ENCODE assay signal across 13 cellular contexts in genomic region chr11:1888811-1889526, GRCh38. TPM values are rescaled to one million over a fixed set of nuclear protein-coding genes. Genes with fewer than 3 reads are reported as not detected.
A peak's percentile ranks its signal among the peaks of the same experiment; 100 is the strongest.
DNase-seq lines count a peak whose midpoint lies in the region; ATAC-seq and TF ChIP-seq lines count a peak whose summit lies in the region.
"Had no signal": no experiment of that assay in that cellular context is flagged by ENCODE, and none has a peak within 500 bp of the region (broad histone marks: within the 10 kb centered on the region; RNA-seq: fewer than 3 reads in every experiment).

No MANE protein-coding gene starts in this region.

- H3K79me2 ChIP-seq in DND-41 (ENCODE audit: insufficient read depth, low read length), result peaks cover 7% of the 10 kb centered on the region; the same call in 1 of the 2 replicates

- peak; percentile 96 for ATAC-seq in DND-41 (ENCODE audit: insufficient read depth, low read depth)
- peak in 5 of 8 donors; percentile 2 to 38 (median 19) for ATAC-seq in heart right ventricle
- no peak for ATAC-seq in HG03135 (IDR thresholded peaks at IDR 0.05; ENCODE audit: unreplicated experiment)
- ATAC-seq: HCT116 had no signal

- peak overlapping the region; percentile 59; the same call in 1 of the 2 replicates for H2AFZ ChIP-seq in DND-41 (ENCODE audit: low read depth, low read length)

- DNase-seq in DND-41 (peak; percentile 95), heart right ventricle (peak in 1 of 2 donors; percentile 50), NCI-H187 treated with DMSO at 0.1 percent for 48 hours (lab: John Stamatoyannopoulos, UW) (no peak), NCI-H2107 (lab: John Stamatoyannopoulos, UW) (no peak), NCI-H748 treated with DMSO at 0.1 percent for 48 hours (lab: John Stamatoyannopoulos, UW) (no peak)
- peak; percentile 34 to 66 for DNase-seq in activated CD8-positive, alpha-beta memory T cell treated with anti-CD3 and anti-CD28 coated beads for 1 hour (ENCODE audit: extremely low read depth in 1 of 2, low read depth in 1 of 2)
- DNase-seq in stimulated activated CD4-positive, alpha-beta T cell treated with anti-CD3 and anti-CD28 coated beads, Interleukin-4, amount 100 ng/mL, for 48 hours (ENCODE audit: low read depth in 2 of 2), result peak; percentile 50 to 55
- DNase-seq: DMS 273 treated with DMSO at 0.1 percent for 48 hours, NCI-H2227 treated with DMSO at 0.1 percent for 48 hours had no signal

- H3K4me1 ChIP-seq in DND-41 (ENCODE audit: insufficient read depth, low read length) (peaks cover 41% of the 10 kb centered on the region), heart right ventricle (peaks cover 0 to 43% (median 6%) of the 10 kb centered on the region in 9 donors)

- H3K4me2 ChIP-seq in DND-41 (ENCODE audit: insufficient read depth, low read length), result peak overlapping the region; percentile 83

- TF ChIP-seq CTCF in DND-41 (IDR thresholded peaks at IDR 0.05; ENCODE audit: borderline replicate concordance, extremely low read depth, low read length, poor library complexity, severe bottlenecking) (no peak), heart right ventricle (IDR thresholded peaks at IDR 0.05) (no peak)

- intact Hi-C loops in heart right ventricle (cut with DNase I), result loop anchor here in 2 of 10 donors (10.0 kb wide), 2 partner anchors 256 to 266 kb away; no protein-coding TSS in a partner anchor

- H3K36me3 ChIP-seq in DND-41 (ENCODE audit: insufficient read depth, low read length) (no peaks in the 10 kb centered on the region; the same call in 1 of the 2 replicates), heart right ventricle (peaks cover 0 to 63% (median 0%) of the 10 kb centered on the region in 9 donors)
- H3K36me3 ChIP-seq: cardiac muscle cell had no signal

- H3K27ac ChIP-seq in DND-41 (ENCODE audit: low read length) (peak overlapping the region; percentile 90), heart right ventricle (peak overlapping the region in 4 of 10 donors; percentile 23 to 68 (median 38))
- H3K27ac ChIP-seq: cardiac muscle cell had no signal

- H3K27me3 ChIP-seq in DND-41 (ENCODE audit: insufficient read depth, low read length, poor library complexity) (no peaks in the 10 kb centered on the region), heart right ventricle (peaks cover 0 to 4% (median 0%) of the 10 kb centered on the region in 7 donors)
- H3K27me3 ChIP-seq: cardiac muscle cell had no signal

- H3K9ac ChIP-seq in DND-41 (ENCODE audit: low read depth, low read length), result peak overlapping the region; percentile 69

- H3K9me3 ChIP-seq in DND-41 (ENCODE audit: insufficient read depth, low read length, severe bottlenecking) (no peaks in the 10 kb centered on the region), heart right ventricle (no peaks in the 10 kb centered on the region)

- H4K20me1 ChIP-seq in DND-41 (ENCODE audit: insufficient read depth, low read length), result no peaks in the 10 kb centered on the region

- 86 to 89% methylated on average over 23 to 26 of the region's 26 CpGs for WGBS in heart right ventricle, 2 donors

- peak overlapping the region; percentile 3 to 59; a peak in 3 of 4 replicates for H3K4me3 ChIP-seq in DND-41 (ENCODE audit: low read depth in 1 of 2, low read length in 2 of 2)
- H3K4me3 ChIP-seq in heart right ventricle, result peak overlapping the region in 1 of 10 donors; percentile 12
- H3K4me3 ChIP-seq: cardiac muscle cell had no signal

RNA-seq across cellular contexts. Expression of gene PRR33, which starts 2.7 kb away (rescaled TPM):
- 1 to 10 TPM; 2.3 to 4.9 (median 3.5) TPM for total RNA-seq in heart right ventricle
- 1 to 10 TPM in 1 of 2 donors, under 1 TPM in 1; 0.09 to 6.5 TPM for polyA plus RNA-seq in heart right ventricle
- total RNA-seq: cardiac muscle cell, liver had no signal
- polyA plus RNA-seq: cardiac muscle cell, liver had no signal

RNA-seq across cellular contexts. Expression of gene TNNT3, which starts 30.5 kb away (rescaled TPM):
- total RNA-seq in heart right ventricle, result 10 to 100 TPM; 12.5 to 49.9 (median 39.9) TPM
- polyA plus RNA-seq in heart right ventricle, result 10 to 100 TPM; 45.7 to 48.5 TPM

RNA-seq across cellular contexts. Expression of gene LSP1, which starts 36.1 kb away (rescaled TPM):
- 10 to 100 TPM; 16.0 to 57.2 (median 20.8) TPM for total RNA-seq in heart right ventricle
- 10 to 100 TPM; 21.3 to 21.5 TPM for polyA plus RNA-seq in heart right ventricle
- total RNA-seq: cardiac muscle cell had no signal

RNA-seq across cellular contexts. Expression of gene TNNI2, which starts 50.2 kb away (rescaled TPM):
- total RNA-seq in heart right ventricle, result under 1 TPM in 3 of 10 donors, not detected in 7; 0.36 to 0.55 (median 0.46) TPM
- polyA plus RNA-seq in heart right ventricle, result 1 to 10 TPM in 1 of 2 donors, under 1 TPM in 1; 0.71 to 1.2 TPM

RNA-seq across cellular contexts. Expression of gene SYT8, which starts 54.2 kb away (rescaled TPM):
- total RNA-seq in heart right ventricle, result not detected
- polyA plus RNA-seq in heart right ventricle, result not detected
- total RNA-seq: cardiac muscle cell had no signal
- polyA plus RNA-seq: cardiac muscle cell had no signal

Comparison
In these comparisons a context has a peak if more than half of its experiments do, and no peak if none do; other contexts are left out.
1. DNase-seq: peak in DND-41 (single experiment), activated CD8-positive, alpha-beta memory T cell treated with anti-CD3 and anti-CD28 coated beads for 1 hour (2 of 2) and stimulated activated CD4-positive, alpha-beta T cell treated with anti-CD3 and anti-CD28 coated beads, Interleukin-4, amount 100 ng/mL, for 48 hours (2 of 2); none in NCI-H187 treated with DMSO at 0.1 percent for 48 hours (single experiment), NCI-H2107 (single experiment) and NCI-H748 treated with DMSO at 0.1 percent for 48 hours (single experiment).